In the genomic region with DNA sequence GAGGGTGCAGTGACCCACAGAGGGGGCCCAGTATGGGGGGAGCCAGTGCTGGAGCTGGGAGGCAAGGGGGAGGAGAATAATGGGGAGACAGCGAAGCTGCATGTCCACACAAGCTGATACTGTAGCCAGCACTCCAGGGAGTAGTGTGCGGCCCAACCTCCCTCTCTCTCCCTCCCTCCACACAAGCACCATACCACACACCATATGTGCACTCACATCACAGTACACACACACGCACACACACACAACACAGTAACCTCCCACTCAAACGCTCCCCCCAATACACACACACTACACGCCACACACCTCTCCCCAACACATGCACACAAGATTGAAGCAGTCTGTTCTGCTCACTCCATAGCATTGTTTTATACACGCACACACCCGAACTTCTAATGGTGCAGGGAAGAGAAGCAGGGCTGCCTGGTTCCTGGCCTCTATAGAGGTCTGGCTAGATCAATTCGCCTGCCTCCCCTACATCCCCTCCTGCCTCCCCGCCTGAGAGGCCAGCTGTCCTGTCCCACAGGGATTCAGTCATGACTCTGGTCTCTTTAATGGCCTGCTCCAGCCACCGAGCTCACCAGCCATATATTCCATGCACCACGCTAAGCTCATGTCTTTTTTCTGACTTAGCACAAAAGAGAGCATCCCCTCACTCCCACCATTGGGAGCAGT, we compare ENCODE assay signal across 14 cellular contexts. TPM values are rescaled to one million over a fixed set of nuclear protein-coding genes. Genes with fewer than 3 reads are reported as not detected.
DNase-seq lines count a peak whose midpoint lies in the region; ATAC-seq, FAIRE-seq and TF ChIP-seq lines count a peak whose summit lies in the region.
"Had no signal": no experiment of that assay in that cellular context is flagged by ENCODE, and none has a peak within 500 bp of the region (broad histone marks: within the 10 kb centered on the region; RNA-seq: fewer than 3 reads in every experiment).

No MANE protein-coding gene starts in this region.

- no peaks in the 10 kb centered on the region for H3K9me1 ChIP-seq in keratinocyte (ENCODE audit: control insufficient read depth, extremely low read depth, insufficient read depth, low read length)

- H3K79me2 ChIP-seq in SK-N-SH (ENCODE audit: insufficient read depth) (peaks cover 16% of the 10 kb centered on the region), keratinocyte (ENCODE audit: control insufficient read depth, insufficient read depth, low read length) (peaks cover 5% of the 10 kb centered on the region), GM23248 (ENCODE audit: insufficient read depth) (peaks cover 6% of the 10 kb centered on the region; the same call in 1 of the 2 replicates)

- in situ Hi-C loops in GM23248 (cut with MboI) = loop anchor here (5.0 kb wide), 1 partner anchor 109 kb away; no protein-coding TSS in a partner anchor

- 94% methylated on average over 11 of the region's 11 CpGs for WGBS in SK-N-SH (ENCODE audit: low lambda C conversion rate)
- WGBS in GM23248 (ENCODE audit: low coverage in 1 of 2, low lambda C conversion rate in 2 of 2, missing lambda C conversion rate in 2 of 2), 2 experiments = 88 to 91% methylated on average over 10 to 11 of the region's 11 CpGs

- CTCF ChIA-PET in SK-N-SH (lab: Yijun Ruan, JAX) = interaction anchor here (0.6 to 8.2 kb wide), 5 partner anchors 7 to 165 kb away, joined by 3 to 81 read pairs (median 17); no protein-coding TSS in a partner anchor

- H4K20me1 ChIP-seq in SK-N-SH (ENCODE audit: insufficient read depth) (no peaks in the 10 kb centered on the region), keratinocyte (ENCODE audit: control insufficient read depth, extremely low read depth, insufficient read depth, low read length) (peaks cover 16% of the 10 kb centered on the region), GM23248 (ENCODE audit: insufficient read depth) (no peaks in the 10 kb centered on the region)

- H3K27me3 ChIP-seq in SK-N-SH (ENCODE audit: insufficient read depth) (no peaks in the 10 kb centered on the region), keratinocyte (ENCODE audit: control insufficient read depth, extremely low read depth, insufficient read depth, low read length) (no peaks in the 10 kb centered on the region), stomach smooth muscle (ENCODE audit: control insufficient read depth in 1 of 2, insufficient read depth in 2 of 2, low read length in 2 of 2) (no peaks in the 10 kb centered on the region), GM23248 (replicated peaks; ENCODE audit: insufficient read depth) (no peaks in the 10 kb centered on the region), foreskin keratinocyte (no peaks in the 10 kb centered on the region)
- H3K27me3 ChIP-seq: brain microvascular endothelial cell had no signal

- no peaks in the 10 kb centered on the region for H3K9me3 Mint-ChIP-seq in activated T-helper 1 cell treated with anti-CD3 and anti-CD28 coated beads, Interleukin-12 subunit alpha, Interleukin-12 subunit beta, Interleukin-2, Interleukin-4 antibody, amounts not matched to agents 30 ng/mL and 10 ng/mL and 1 ng/mL, durations not matched to agents 14 hours and 24 hours and 36 hours

- H3K9me3 ChIP-seq in SK-N-SH (no peaks in the 10 kb centered on the region), keratinocyte (ENCODE audit: control insufficient read depth, low read depth, low read length) (no peaks in the 10 kb centered on the region), stomach smooth muscle (ENCODE audit: control insufficient read depth in 2 of 2, low read length in 2 of 2) (no peaks in the 10 kb centered on the region), GM23248 (ENCODE audit: low read depth) (no peaks in the 10 kb centered on the region)

- peak overlapping the region; percentile 41 for H3K4me3 Mint-ChIP-seq in activated T-helper 1 cell treated with anti-CD3 and anti-CD28 coated beads, Interleukin-12 subunit alpha, Interleukin-12 subunit beta, Interleukin-2, Interleukin-4 antibody, amounts not matched to agents 30 ng/mL and 10 ng/mL and 1 ng/mL, durations not matched to agents 14 hours and 24 hours and 36 hours

- TF ChIP-seq CTCF in SK-N-SH (IDR thresholded peaks at IDR 0.05) (no peak), keratinocyte (optimal IDR thresholded peaks at IDR 0.05 in 1 of 3, IDR thresholded peaks at IDR 0.05 in 1 of 3, conservative IDR thresholded peaks at IDR 0.05 in 1 of 3; ENCODE audit: extremely low read depth in 1 of 3, insufficient read depth in 2 of 3, low read length in 3 of 3) (no peak), foreskin keratinocyte (conservative IDR thresholded peaks at IDR 0.05) (no peak)

- H3K9me2 ChIP-seq in SK-N-SH = no peaks in the 10 kb centered on the region
- H3K9me2 ChIP-seq in GM23248 (ENCODE audit: insufficient read depth) = no peaks in the 10 kb centered on the region

- peaks cover 19% of the 10 kb centered on the region for H3K36me3 Mint-ChIP-seq in activated T-helper 1 cell treated with anti-CD3 and anti-CD28 coated beads, Interleukin-12 subunit alpha, Interleukin-12 subunit beta, Interleukin-2, Interleukin-4 antibody, amounts not matched to agents 30 ng/mL and 10 ng/mL and 1 ng/mL, durations not matched to agents 14 hours and 24 hours and 36 hours (ENCODE audit: low read depth)

- intact Hi-C loops in activated T-helper 1 cell treated with anti-CD3 and anti-CD28 coated beads, Interleukin-12 subunit alpha, Interleukin-12 subunit beta, Interleukin-2, Interleukin-4 antibody, amounts not matched to agents 30 ng/mL and 10 ng/mL and 1 ng/mL, durations not matched to agents 14 hours and 24 hours and 36 hours (cut with micrococcal nuclease) = no loop called here

- H3K27ac ChIP-seq in SK-N-SH (ENCODE audit: low read depth in 2 of 2, low read length in 1 of 2) (no peak overlapping the region), keratinocyte (ENCODE audit: control insufficient read depth, insufficient read depth, low read length) (no peak overlapping the region), stomach smooth muscle (ENCODE audit: low read length) (peak overlapping the region; percentile 89), GM23248 (no peak overlapping the region), foreskin keratinocyte (no peak overlapping the region)
- H3K27ac ChIP-seq: brain microvascular endothelial cell had no signal

- TF ChIP-seq RAD21 in SK-N-SH (IDR thresholded peaks at IDR 0.05; ENCODE audit: low read length) = no peak

- H2AFZ ChIP-seq in SK-N-SH (ENCODE audit: low read depth) = no peak overlapping the region
- H2AFZ ChIP-seq in keratinocyte (ENCODE audit: control insufficient read depth, low read length) = no peak overlapping the region
- no peak overlapping the region for H2AFZ ChIP-seq in GM23248

- H3K4me1 ChIP-seq in SK-N-SH (ENCODE audit: control insufficient read depth in 1 of 2, insufficient read depth in 2 of 2, low read depth in 1 of 2, low read length in 1 of 2) (peaks cover 4 to 13% of the 10 kb centered on the region in 2 experiments; a peak in 2 of 4 replicates), keratinocyte (ENCODE audit: control insufficient read depth, extremely low read depth, insufficient read depth, low read length) (peaks cover 43% of the 10 kb centered on the region), stomach smooth muscle (ENCODE audit: control insufficient read depth, insufficient read depth, low read length) (peaks cover 46% of the 10 kb centered on the region), GM23248 (ENCODE audit: insufficient read depth) (peaks cover 1% of the 10 kb centered on the region), foreskin keratinocyte (peaks cover 1% of the 10 kb centered on the region)

- TF ChIP-seq EP300 in SK-N-SH (IDR thresholded peaks at IDR 0.05; ENCODE audit: borderline replicate concordance in 1 of 2, low read depth in 1 of 2, low read length in 1 of 2) = no peak

- H3K4me2 ChIP-seq in SK-N-SH (no peak overlapping the region), keratinocyte (ENCODE audit: control insufficient read depth, extremely low read depth, insufficient read depth, low read depth, low read length) (peak overlapping the region; percentile 47), GM23248 (ENCODE audit: unreplicated experiment) (no peak overlapping the region)

- H3K4me3 ChIP-seq in SK-N-SH (ENCODE audit: low read depth in 2 of 2, low read length in 1 of 2) = no peak overlapping the region
- no peak overlapping the region for H3K4me3 ChIP-seq in keratinocyte (ENCODE audit: control insufficient read depth in 2 of 3, extremely low read depth in 1 of 3, insufficient read depth in 2 of 3, low read depth in 1 of 3, low read length in 3 of 3)
- peak overlapping the region in 1 of 2 donors; percentile 55 for H3K4me3 ChIP-seq in stomach smooth muscle (ENCODE audit: low read length in 2 of 2)
- no peak overlapping the region for H3K4me3 ChIP-seq in GM23248

- DNase-seq in SK-N-SH (peak; percentile 7), keratinocyte (ENCODE audit: low read depth, low spot score) (no peak), GM23248 (no peak), foreskin keratinocyte (no peak)
- DNase-seq in activated T-helper 1 cell treated with anti-CD3 and anti-CD28 coated beads, Interleukin-12 subunit alpha, Interleukin-12 subunit beta, Interleukin-2, Interleukin-4 antibody, amounts not matched to agents 30 ng/mL and 10 ng/mL and 1 ng/mL, durations not matched to agents 14 hours and 24 hours and 36 hours (ENCODE audit: low spot score) = no peak
- DNase-seq: 8988T; activated CD4-positive, alpha-beta T cell treated with anti-CD3 and anti-CD28 coated beads for 48 hours; activated effector memory CD4-positive, alpha-beta T cell treated with Interleukin-2 at 50 U/mL for 16 hours; brain microvascular endothelial cell; PC-3 had no signal

- POLR2A ChIA-PET in SK-N-SH (lab: Yijun Ruan, JAX) = interaction anchor here (1.3 kb wide), 1 partner anchor 110 kb away, joined by 6 read pairs; no protein-coding TSS in a partner anchor

- peaks cover 56% of the 10 kb centered on the region for H3K4me1 Mint-ChIP-seq in activated T-helper 1 cell treated with anti-CD3 and anti-CD28 coated beads, Interleukin-12 subunit alpha, Interleukin-12 subunit beta, Interleukin-2, Interleukin-4 antibody, amounts not matched to agents 30 ng/mL and 10 ng/mL and 1 ng/mL, durations not matched to agents 14 hours and 24 hours and 36 hours (ENCODE audit: low read depth)

- FAIRE-seq in keratinocyte (lab: Jason Lieb, UNC) = peak; percentile 41

- H3F3A ChIP-seq in SK-N-SH (replicated peaks; ENCODE audit: insufficient read depth) (peaks cover 4% of the 10 kb centered on the region), GM23248 (ENCODE audit: insufficient read depth) (peaks cover 3% of the 10 kb centered on the region)

- H3K36me3 ChIP-seq in SK-N-SH (replicated peaks in 1 of 2; ENCODE audit: control insufficient read depth in 1 of 2, insufficient read depth in 2 of 2, low read length in 1 of 2) (peaks cover 0 to 45% of the 10 kb centered on the region in 2 experiments), keratinocyte (ENCODE audit: control insufficient read depth in 2 of 2, extremely low read depth in 1 of 2, insufficient read depth in 2 of 2, low read length in 2 of 2) (peaks cover 13 to 19% of the 10 kb centered on the region in 2 experiments), stomach smooth muscle (ENCODE audit: control insufficient read depth in 2 of 2, insufficient read depth in 2 of 2, low read length in 2 of 2) (peaks cover 3 to 17% of the 10 kb centered on the region in 2 donors), GM23248 (ENCODE audit: low read depth) (no peaks in the 10 kb centered on the region)

- no peak overlapping the region for H3K9ac ChIP-seq in SK-N-SH
- no peak overlapping the region for H3K9ac ChIP-seq in keratinocyte (ENCODE audit: control insufficient read depth, extremely low read depth, insufficient read depth, low read length)
- H3K9ac ChIP-seq in stomach smooth muscle (ENCODE audit: low read length in 2 of 2) = peak overlapping the region; percentile 52 to 64
- H3K9ac ChIP-seq in GM23248 = no peak overlapping the region

- H3K27ac Mint-ChIP-seq in activated T-helper 1 cell treated with anti-CD3 and anti-CD28 coated beads, Interleukin-12 subunit alpha, Interleukin-12 subunit beta, Interleukin-2, Interleukin-4 antibody, amounts not matched to agents 30 ng/mL and 10 ng/mL and 1 ng/mL, durations not matched to agents 14 hours and 24 hours and 36 hours = no peak overlapping the region

- H3K27me3 Mint-ChIP-seq in activated T-helper 1 cell treated with anti-CD3 and anti-CD28 coated beads, Interleukin-12 subunit alpha, Interleukin-12 subunit beta, Interleukin-2, Interleukin-4 antibody, amounts not matched to agents 30 ng/mL and 10 ng/mL and 1 ng/mL, durations not matched to agents 14 hours and 24 hours and 36 hours (ENCODE audit: insufficient read depth) = no peaks in the 10 kb centered on the region

- ATAC-seq in SK-N-SH treated with all-trans-retinoic acid at 6 μM for 48 hours (no peak), GM19328 (IDR thresholded peaks at IDR 0.05; ENCODE audit: unreplicated experiment) (no peak), foreskin keratinocyte (no peak)
- ATAC-seq: PC-3, sciatic nerve had no signal

- dilution Hi-C loops in keratinocyte (cut with MboI; ENCODE audit: extremely low pct_ligation_motif_present, low sequenced_read_pairs) = no loop called here

RNA-seq across cellular contexts. Expression of a gene that starts 3.8 kb away (rescaled TPM):
- 34.6 and 38.3 TPM in 2 replicates for polyA plus RNA-seq in SK-N-SH (2012; rRNA removed)
- 18.1 and 26.1 TPM in 2 replicates for polyA plus RNA-seq in SK-N-SH (2012; cell fraction: cytosol; rRNA removed)
- polyA plus RNA-seq in SK-N-SH (2012; cell fraction: nucleus; rRNA removed) = 46.6 and 59.5 TPM in 2 replicates
- 43.8 and 45.1 TPM in 2 replicates for total RNA-seq in activated T-helper 1 cell treated with anti-CD3 and anti-CD28 coated beads, Interleukin-12 subunit alpha, Interleukin-12 subunit beta, Interleukin-2, Interleukin-4 antibody, amounts not matched to agents 30 ng/mL and 10 ng/mL and 1 ng/mL, durations not matched to agents 14 hours and 24 hours and 36 hours
- polyA plus RNA-seq in keratinocyte = 10.5 to 16.6 TPM (median 15.9 TPM) in 3 replicates
- 4.2 TPM for polyA plus RNA-seq in keratinocyte (2011; ENCODE audit: low read depth)
- 10.6 and 19.1 TPM in 2 replicates for polyA plus RNA-seq in keratinocyte (2011; cell fraction: cytosol; rRNA removed)
- 25.0 and 33.5 TPM in 2 replicates for polyA plus RNA-seq in keratinocyte (2011; cell fraction: nucleus; rRNA removed)
- 9.3 and 20.4 TPM in 2 replicates for polyA plus RNA-seq in keratinocyte (2012; ENCODE audit: low replicate concordance)
- 12.4 to 26.9 TPM (median 15.3 TPM) in 3 replicates for polyA minus RNA-seq in keratinocyte
- polyA minus RNA-seq in keratinocyte (2011; cell fraction: cytosol; rRNA and poly(A)+ RNA removed) = 28.2 TPM
- polyA minus RNA-seq in keratinocyte (2011; cell fraction: nucleus; rRNA and poly(A)+ RNA removed) = 28.8 and 30.6 TPM in 2 replicates
- total RNA-seq in GM23248 (2014; rRNA removed; shearing (Covaris generic)) = 34.1 and 39.7 TPM in 2 replicates
- 29.6 and 30.2 TPM in 2 replicates for polyA plus RNA-seq in GM23248 (2016; fragmentation: Nextera tagmentation; extraction: Ambion mirVana)
- total RNA-seq in foreskin keratinocyte = 14.3 and 15.5 TPM in 2 replicates
- 10.7 TPM in 2 replicates for polyA plus RNA-seq in foreskin keratinocyte

RNA-seq across cellular contexts. Expression of a gene that starts 4.2 kb away (rescaled TPM):
- polyA plus RNA-seq in SK-N-SH (2012; rRNA removed) = 51.9 and 63.2 TPM in 2 replicates
- polyA plus RNA-seq in SK-N-SH (2012; cell fraction: cytosol; rRNA removed) = 47.0 and 47.9 TPM in 2 replicates
- polyA plus RNA-seq in SK-N-SH (2012; cell fraction: nucleus; rRNA removed) = 92.9 and 108 TPM in 2 replicates
- 42.5 and 43.6 TPM in 2 replicates for total RNA-seq in activated T-helper 1 cell treated with anti-CD3 and anti-CD28 coated beads, Interleukin-12 subunit alpha, Interleukin-12 subunit beta, Interleukin-2, Interleukin-4 antibody, amounts not matched to agents 30 ng/mL and 10 ng/mL and 1 ng/mL, durations not matched to agents 14 hours and 24 hours and 36 hours
- polyA plus RNA-seq in keratinocyte = 23.8 to 29.6 TPM (median 25.8 TPM) in 3 replicates
- 12.4 TPM for polyA plus RNA-seq in keratinocyte (2011; ENCODE audit: low read depth)
- polyA plus RNA-seq in keratinocyte (2011; cell fraction: cytosol; rRNA removed) = 16.9 and 18.8 TPM in 2 replicates
- 66.8 and 71.1 TPM in 2 replicates for polyA plus RNA-seq in keratinocyte (2011; cell fraction: nucleus; rRNA removed)
- polyA plus RNA-seq in keratinocyte (2012; ENCODE audit: low replicate concordance) = 16.1 and 18.6 TPM in 2 replicates
- polyA minus RNA-seq in keratinocyte = 23.4 to 45.5 TPM (median 43.1 TPM) in 3 replicates
- 17.5 TPM for polyA minus RNA-seq in keratinocyte (2011; cell fraction: cytosol; rRNA and poly(A)+ RNA removed)
- 46.7 and 72.4 TPM in 2 replicates for polyA minus RNA-seq in keratinocyte (2011; cell fraction: nucleus; rRNA and poly(A)+ RNA removed)
- total RNA-seq in GM23248 (2014; rRNA removed; shearing (Covaris generic)) = 24.4 and 28.3 TPM in 2 replicates
- polyA plus RNA-seq in GM23248 (2016; fragmentation: Nextera tagmentation; extraction: Ambion mirVana) = 16.6 and 18.1 TPM in 2 replicates
- 18.8 and 19.9 TPM in 2 replicates for total RNA-seq in foreskin keratinocyte
- 6.8 and 8.0 TPM in 2 replicates for polyA plus RNA-seq in foreskin keratinocyte

RNA-seq across cellular contexts. Expression of a gene that starts 11.7 kb away (rescaled TPM):
- polyA plus RNA-seq in SK-N-SH (2012; rRNA removed) = 0.59 and 0.68 TPM in 2 replicates
- polyA plus RNA-seq in SK-N-SH (2012; cell fraction: cytosol; rRNA removed) = 0.27 and 0.30 TPM in 2 replicates
- 5.1 and 5.9 TPM in 2 replicates for polyA plus RNA-seq in SK-N-SH (2012; cell fraction: nucleus; rRNA removed)
- total RNA-seq in activated T-helper 1 cell treated with anti-CD3 and anti-CD28 coated beads, Interleukin-12 subunit alpha, Interleukin-12 subunit beta, Interleukin-2, Interleukin-4 antibody, amounts not matched to agents 30 ng/mL and 10 ng/mL and 1 ng/mL, durations not matched to agents 14 hours and 24 hours and 36 hours = 0.47 TPM in 2 replicates
- 0.26 to 0.67 TPM (median 0.51 TPM) in 3 replicates for polyA plus RNA-seq in keratinocyte
- 0.19 TPM for polyA plus RNA-seq in keratinocyte (2011; ENCODE audit: low read depth)
- 0.49 and 0.56 TPM in 2 replicates for polyA plus RNA-seq in keratinocyte (2011; cell fraction: cytosol; rRNA removed)
- 2.1 and 2.7 TPM in 2 replicates for polyA plus RNA-seq in keratinocyte (2011; cell fraction: nucleus; rRNA removed)
- polyA plus RNA-seq in keratinocyte (2012; ENCODE audit: low replicate concordance) = 0.74 and 1.2 TPM in 2 replicates
- 0.30 TPM in 1 of 3 replicates, not detected in the others for polyA minus RNA-seq in keratinocyte
- polyA minus RNA-seq in keratinocyte (2011; cell fraction: cytosol; rRNA and poly(A)+ RNA removed) = 1.2 TPM
- 0.21 and 0.78 TPM in 2 replicates for polyA minus RNA-seq in keratinocyte (2011; cell fraction: nucleus; rRNA and poly(A)+ RNA removed)
- total RNA-seq in GM23248 (2014; rRNA removed; shearing (Covaris generic)) = not detected in 2 replicates
- polyA plus RNA-seq in GM23248 (2016; fragmentation: Nextera tagmentation; extraction: Ambion mirVana) = 0.18 TPM in 1 of 2 replicates, not detected in the other
- 0.18 and 0.31 TPM in 2 replicates for total RNA-seq in foreskin keratinocyte
- 0.32 and 0.33 TPM in 2 replicates for polyA plus RNA-seq in foreskin keratinocyte

Comparison
In these comparisons a context has a peak if more than half of its experiments do, and no peak if none do; other contexts are left out.
1. H3K9ac ChIP-seq: peak in stomach smooth muscle (2 of 2); none in SK-N-SH (single experiment), keratinocyte (single experiment) and GM23248 (single experiment).